1 cellular context compared by ENCODE assay signal in the genomic region with DNA sequence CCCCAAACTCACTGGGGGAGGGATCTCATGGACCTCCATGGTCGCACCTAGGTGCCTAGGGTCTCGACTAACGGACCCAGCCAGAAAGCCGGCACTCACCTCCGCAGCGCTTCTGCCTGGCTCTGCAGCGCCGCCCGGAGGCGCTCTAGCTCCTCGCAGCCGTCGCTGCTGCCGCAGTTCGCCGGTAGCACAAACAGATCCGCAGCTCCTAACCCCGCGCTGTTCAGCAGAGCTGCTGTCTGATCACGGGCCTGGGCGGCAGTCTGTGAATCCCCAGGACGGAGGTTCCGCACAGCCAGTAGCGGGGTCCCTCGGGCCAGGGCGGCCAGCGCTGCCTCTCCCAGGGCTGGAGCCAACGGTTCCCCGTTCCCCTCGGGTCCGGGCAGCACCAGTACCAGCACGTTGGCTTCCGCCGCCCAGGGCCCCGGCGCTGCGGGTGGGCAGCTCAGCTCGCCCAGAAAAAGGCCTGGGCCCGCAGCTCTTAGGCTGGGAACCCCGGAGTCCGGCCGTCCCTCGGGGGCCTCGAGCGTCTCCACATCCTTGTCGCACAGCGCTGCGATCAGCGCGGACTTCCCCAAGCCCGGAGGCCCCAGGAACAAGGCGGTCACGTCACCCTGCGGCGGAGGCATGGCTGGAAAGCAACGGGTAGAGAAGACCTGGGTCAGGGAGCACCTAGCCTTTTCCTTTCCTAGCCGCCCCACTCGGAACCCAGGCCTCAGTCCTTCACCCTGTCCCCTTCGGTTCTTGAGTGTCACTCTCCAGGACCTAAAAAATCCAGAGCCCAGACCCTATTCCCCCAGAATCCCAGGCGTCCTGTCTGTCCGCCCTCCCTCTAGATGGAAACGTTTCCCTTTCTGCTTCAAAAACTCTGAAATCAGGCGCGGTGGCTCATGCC.
TF ChIP-seq lines count a peak whose summit lies in the region.

No MANE protein-coding gene starts in this region.

TF ChIP-seq in GM23338, 12 proteins besides CTCF, POLR2A, EP300 and RAD21 (continued from another document):
- TF ChIP-seq ZNF114 (CRISPR knock-in tag; IDR thresholded peaks at IDR 0.05) = no peak
- TF ChIP-seq ZNF331 (CRISPR knock-in tag; IDR thresholded peaks at IDR 0.05; ENCODE audit: low read depth) = no peak
- TF ChIP-seq, protein P1, sequence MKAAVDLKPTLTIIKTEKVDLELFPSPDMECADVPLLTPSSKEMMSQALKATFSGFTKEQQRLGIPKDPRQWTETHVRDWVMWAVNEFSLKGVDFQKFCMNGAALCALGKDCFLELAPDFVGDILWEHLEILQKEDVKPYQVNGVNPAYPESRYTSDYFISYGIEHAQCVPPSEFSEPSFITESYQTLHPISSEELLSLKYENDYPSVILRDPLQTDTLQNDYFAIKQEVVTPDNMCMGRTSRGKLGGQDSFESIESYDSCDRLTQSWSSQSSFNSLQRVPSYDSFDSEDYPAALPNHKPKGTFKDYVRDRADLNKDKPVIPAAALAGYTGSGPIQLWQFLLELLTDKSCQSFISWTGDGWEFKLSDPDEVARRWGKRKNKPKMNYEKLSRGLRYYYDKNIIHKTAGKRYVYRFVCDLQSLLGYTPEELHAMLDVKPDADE (IDR thresholded peaks at IDR 0.05) = no peak
- TF ChIP-seq STAT1 (IDR thresholded peaks at IDR 0.05; ENCODE audit: unreplicated experiment) = no peak
- no peak for TF ChIP-seq EZH2 (IDR thresholded peaks at IDR 0.05; ENCODE audit: low read depth, unreplicated experiment)
- TF ChIP-seq, protein P2, sequence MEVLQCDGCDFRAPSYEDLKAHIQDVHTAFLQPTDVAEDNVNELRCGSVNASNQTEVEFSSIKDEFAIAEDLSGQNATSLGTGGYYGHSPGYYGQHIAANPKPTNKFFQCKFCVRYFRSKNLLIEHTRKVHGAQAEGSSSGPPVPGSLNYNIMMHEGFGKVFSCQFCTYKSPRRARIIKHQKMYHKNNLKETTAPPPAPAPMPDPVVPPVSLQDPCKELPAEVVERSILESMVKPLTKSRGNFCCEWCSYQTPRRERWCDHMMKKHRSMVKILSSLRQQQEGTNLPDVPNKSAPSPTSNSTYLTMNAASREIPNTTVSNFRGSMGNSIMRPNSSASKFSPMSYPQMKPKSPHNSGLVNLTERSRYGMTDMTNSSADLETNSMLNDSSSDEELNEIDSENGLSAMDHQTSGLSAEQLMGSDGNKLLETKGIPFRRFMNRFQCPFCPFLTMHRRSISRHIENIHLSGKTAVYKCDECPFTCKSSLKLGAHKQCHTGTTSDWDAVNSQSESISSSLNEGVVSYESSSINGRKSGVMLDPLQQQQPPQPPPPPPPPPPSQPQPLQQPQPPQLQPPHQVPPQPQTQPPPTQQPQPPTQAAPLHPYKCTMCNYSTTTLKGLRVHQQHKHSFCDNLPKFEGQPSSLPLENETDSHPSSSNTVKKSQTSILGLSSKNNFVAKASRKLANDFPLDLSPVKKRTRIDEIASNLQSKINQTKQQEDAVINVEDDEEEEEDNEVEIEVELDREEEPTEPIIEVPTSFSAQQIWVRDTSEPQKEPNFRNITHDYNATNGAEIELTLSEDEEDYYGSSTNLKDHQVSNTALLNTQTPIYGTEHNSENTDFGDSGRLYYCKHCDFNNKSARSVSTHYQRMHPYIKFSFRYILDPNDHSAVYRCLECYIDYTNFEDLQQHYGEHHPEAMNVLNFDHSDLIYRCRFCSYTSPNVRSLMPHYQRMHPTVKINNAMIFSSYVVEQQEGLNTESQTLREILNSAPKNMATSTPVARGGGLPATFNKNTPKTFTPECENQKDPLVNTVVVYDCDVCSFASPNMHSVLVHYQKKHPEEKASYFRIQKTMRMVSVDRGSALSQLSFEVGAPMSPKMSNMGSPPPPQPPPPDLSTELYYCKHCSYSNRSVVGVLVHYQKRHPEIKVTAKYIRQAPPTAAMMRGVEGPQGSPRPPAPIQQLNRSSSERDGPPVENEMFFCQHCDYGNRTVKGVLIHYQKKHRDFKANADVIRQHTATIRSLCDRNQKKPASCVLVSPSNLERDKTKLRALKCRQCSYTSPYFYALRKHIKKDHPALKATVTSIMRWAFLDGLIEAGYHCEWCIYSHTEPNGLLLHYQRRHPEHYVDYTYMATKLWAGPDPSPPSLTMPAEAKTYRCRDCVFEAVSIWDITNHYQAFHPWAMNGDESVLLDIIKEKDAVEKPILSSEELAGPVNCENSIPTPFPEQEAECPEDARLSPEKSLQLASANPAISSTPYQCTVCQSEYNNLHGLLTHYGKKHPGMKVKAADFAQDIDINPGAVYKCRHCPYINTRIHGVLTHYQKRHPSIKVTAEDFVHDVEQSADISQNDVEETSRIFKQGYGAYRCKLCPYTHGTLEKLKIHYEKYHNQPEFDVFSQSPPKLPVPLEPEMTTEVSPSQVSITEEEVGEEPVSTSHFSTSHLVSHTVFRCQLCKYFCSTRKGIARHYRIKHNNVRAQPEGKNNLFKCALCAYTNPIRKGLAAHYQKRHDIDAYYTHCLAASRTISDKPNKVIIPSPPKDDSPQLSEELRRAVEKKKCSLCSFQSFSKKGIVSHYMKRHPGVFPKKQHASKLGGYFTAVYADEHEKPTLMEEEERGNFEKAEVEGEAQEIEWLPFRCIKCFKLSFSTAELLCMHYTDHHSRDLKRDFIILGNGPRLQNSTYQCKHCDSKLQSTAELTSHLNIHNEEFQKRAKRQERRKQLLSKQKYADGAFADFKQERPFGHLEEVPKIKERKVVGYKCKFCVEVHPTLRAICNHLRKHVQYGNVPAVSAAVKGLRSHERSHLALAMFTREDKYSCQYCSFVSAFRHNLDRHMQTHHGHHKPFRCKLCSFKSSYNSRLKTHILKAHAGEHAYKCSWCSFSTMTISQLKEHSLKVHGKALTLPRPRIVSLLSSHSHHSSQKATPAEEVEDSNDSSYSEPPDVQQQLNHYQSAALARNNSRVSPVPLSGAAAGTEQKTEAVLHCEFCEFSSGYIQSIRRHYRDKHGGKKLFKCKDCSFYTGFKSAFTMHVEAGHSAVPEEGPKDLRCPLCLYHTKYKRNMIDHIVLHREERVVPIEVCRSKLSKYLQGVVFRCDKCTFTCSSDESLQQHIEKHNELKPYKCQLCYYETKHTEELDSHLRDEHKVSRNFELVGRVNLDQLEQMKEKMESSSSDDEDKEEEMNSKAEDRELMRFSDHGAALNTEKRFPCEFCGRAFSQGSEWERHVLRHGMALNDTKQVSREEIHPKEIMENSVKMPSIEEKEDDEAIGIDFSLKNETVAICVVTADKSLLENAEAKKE (CRISPR knock-in tag; IDR thresholded peaks at IDR 0.05) = no peak
